Comparison of ENCODE assay signal across 1 cellular context in genomic region chr10:37895674-37896073, GRCh38.
A peak's percentile ranks its signal among the peaks of the same experiment; 100 is the strongest.
TF ChIP-seq lines count a peak whose summit lies in the region.

No MANE protein-coding gene starts in this region.

TF ChIP-seq in H1, 55 proteins besides CTCF, POLR2A, EP300 and RAD21:
- TF ChIP-seq E2F6 (IDR thresholded peaks at IDR 0.05) (no peak), YY1 (IDR thresholded peaks at IDR 0.05; ENCODE audit: low read depth, low read length) (no peak), GABPA (IDR thresholded peaks at IDR 0.05; ENCODE audit: borderline replicate concordance, insufficient read depth, low read length) (no peak), ZNF274 (IDR thresholded peaks at IDR 0.05; ENCODE audit: borderline replicate concordance, extremely low read depth, low read length) (peak; percentile 71), POU5F1 (IDR thresholded peaks at IDR 0.05; ENCODE audit: low read depth, low read length) (no peak), SUZ12 (IDR thresholded peaks at IDR 0.05; ENCODE audit: low read length) (no peak), ASH2L (IDR thresholded peaks at IDR 0.05; ENCODE audit: low read length) (no peak), CBX8 (IDR thresholded peaks at IDR 0.05; ENCODE audit: borderline replicate concordance, low read depth, low read length) (no peak)
TF ChIP-seq in H1: peak in this region for 1.
